ENCODE assay signal across 9 cellular contexts in genomic region chr6:37136821-37137200, GRCh38. TPM values are rescaled to one million over a fixed set of nuclear protein-coding genes. Genes with fewer than 3 reads are reported as not detected.
A peak's percentile ranks its signal among the peaks of the same experiment; 100 is the strongest.
DNase-seq lines count a peak whose midpoint lies in the region; ATAC-seq and TF ChIP-seq lines count a peak whose summit lies in the region.
"Had no signal": no experiment of that assay in that cellular context is flagged by ENCODE, and none has a peak within 500 bp of the region (broad histone marks: within the 10 kb centered on the region; RNA-seq: fewer than 3 reads in every experiment).

No MANE protein-coding gene starts in this region.

- H4K20me1 ChIP-seq in fibroblast of lung (ENCODE audit: control insufficient read depth, extremely low read depth, insufficient read depth, low read length), result no peaks in the 10 kb centered on the region

- H3K27ac Mint-ChIP-seq in osteocyte (ENCODE audit: unreplicated experiment), result peak overlapping the region; percentile 100

- no peak for ATAC-seq in RWPE2 (ENCODE audit: low read depth)
- ATAC-seq: gastrocnemius medialis had no signal

- no peaks in the 10 kb centered on the region for H3K27me3 Mint-ChIP-seq in osteocyte (ENCODE audit: unreplicated experiment)

- no peaks in the 10 kb centered on the region for H3K36me3 ChIP-seq in RWPE2 (ENCODE audit: low read depth)
- H3K36me3 ChIP-seq in fibroblast of lung (ENCODE audit: control insufficient read depth, insufficient read depth, low read length), result no peaks in the 10 kb centered on the region
- H3K36me3 ChIP-seq: gastrocnemius medialis had no signal

- H3K27ac ChIP-seq in RWPE2 (ENCODE audit: poor library complexity, severe bottlenecking) (peak overlapping the region; percentile 98), fibroblast of lung (ENCODE audit: insufficient read depth, low read length) (peak overlapping the region; percentile 87)
- H3K27ac ChIP-seq: gastrocnemius medialis had no signal

- TF ChIP-seq CTCF in GM12865 (IDR thresholded peaks at IDR 0.05; ENCODE audit: insufficient read depth, low read depth, low read length, missing control alignments) (no peak), RWPE2 (IDR thresholded peaks at IDR 0.05; ENCODE audit: poor library complexity, severe bottlenecking) (no peak), fibroblast of lung (conservative IDR thresholded peaks at IDR 0.05 in 1 of 2, IDR thresholded peaks at IDR 0.05 in 1 of 2; ENCODE audit: low read depth in 1 of 2, low read length in 2 of 2) (no peak), osteocyte (IDR thresholded peaks at IDR 0.05) (no peak)

- H3K9me3 ChIP-seq in RWPE2 (ENCODE audit: severe bottlenecking) (no peaks in the 10 kb centered on the region), fibroblast of lung (ENCODE audit: control insufficient read depth, insufficient read depth, low read depth, low read length) (no peaks in the 10 kb centered on the region)
- H3K9me3 ChIP-seq: gastrocnemius medialis had no signal

- H3K9ac ChIP-seq in fibroblast of lung (ENCODE audit: insufficient read depth, low read length), result no peak overlapping the region

- H3K79me2 ChIP-seq in fibroblast of lung (ENCODE audit: control insufficient read depth, insufficient read depth, low read length), result no peaks in the 10 kb centered on the region

- H3K4me1 Mint-ChIP-seq in osteocyte (ENCODE audit: unreplicated experiment), result peaks cover 56% of the 10 kb centered on the region

- H3K9me3 Mint-ChIP-seq in osteocyte (ENCODE audit: unreplicated experiment), result no peaks in the 10 kb centered on the region

- no peak overlapping the region for H2AFZ ChIP-seq in fibroblast of lung (ENCODE audit: low read length)

- H3K4me1 ChIP-seq in RWPE2 (ENCODE audit: insufficient read depth, poor library complexity, severe bottlenecking) (peaks cover 52% of the 10 kb centered on the region), fibroblast of lung (ENCODE audit: control insufficient read depth, extremely low read depth, insufficient read depth, low read length) (peaks cover 25% of the 10 kb centered on the region)

- DNase-seq in GM12865 (ENCODE audit: low read depth) (no peak), RWPE2 (ENCODE audit: low spot score) (no peak), fibroblast of lung (ENCODE audit: low read depth in 2 of 2) (no peak), osteocyte (ENCODE audit: extremely low spot score, unreplicated experiment) (no peak), NCI-H1048 (lab: John Stamatoyannopoulos, UW) (no peak), kidney tubule cell (ENCODE audit: low spot score) (no peak), NCI-H1105 treated with DMSO at 0.1 percent for 48 hours (lab: John Stamatoyannopoulos, UW) (no peak)
- no peak for DNase-seq in activated CD4-positive, alpha-beta T cell treated with anti-CD3 and anti-CD28 coated beads, Interleukin-2, amount 50 U/mL, for 48 hours
- DNase-seq: gastrocnemius medialis had no signal

- H3K4me2 ChIP-seq in fibroblast of lung (ENCODE audit: extremely low read depth, insufficient read depth, low read length), result no peak overlapping the region

- no peak overlapping the region for H3K4me3 Mint-ChIP-seq in osteocyte (ENCODE audit: unreplicated experiment)

- no peaks in the 10 kb centered on the region for H3K27me3 ChIP-seq in RWPE2 (ENCODE audit: insufficient read depth, poor library complexity, severe bottlenecking)
- no peaks in the 10 kb centered on the region for H3K27me3 ChIP-seq in fibroblast of lung (ENCODE audit: control insufficient read depth, insufficient read depth, low read length)
- H3K27me3 ChIP-seq: gastrocnemius medialis had no signal

- H3K4me3 ChIP-seq in GM12865 (ENCODE audit: low read depth, low read length), result peak overlapping the region; percentile 33
- H3K4me3 ChIP-seq in RWPE2 (ENCODE audit: severe bottlenecking), result no peak overlapping the region
- no peak overlapping the region for H3K4me3 ChIP-seq in fibroblast of lung (replicated peaks in 1 of 4; ENCODE audit: control extremely low read depth in 1 of 4, insufficient read depth in 1 of 4, low read depth in 3 of 4, low read length in 4 of 4)
- H3K4me3 ChIP-seq: gastrocnemius medialis had no signal

- no peaks in the 10 kb centered on the region for H3K36me3 Mint-ChIP-seq in osteocyte (ENCODE audit: unreplicated experiment)

RNA-seq across cellular contexts. Expression of gene PIM1, which starts 33.1 kb away (rescaled TPM):
- total RNA-seq in fibroblast of lung, result 22.8 and 25.7 TPM in 2 replicates
- 13.4 and 13.8 TPM in 2 replicates for polyA plus RNA-seq in fibroblast of lung
- polyA plus RNA-seq in fibroblast of lung (2012), result 16.7 and 20.5 TPM in 2 replicates
- polyA minus RNA-seq in fibroblast of lung (ENCODE audit: low replicate concordance), result 31.2 and 45.0 TPM in 2 replicates
- total RNA-seq in osteocyte, result 8.9 and 12.8 TPM in 2 replicates
